20 cellular contexts compared by ENCODE assay signal in genomic region chr1:98500324-98500723, GRCh38.
"Had no signal": no experiment of that assay in that cellular context is flagged by ENCODE, and none has a peak within 500 bp of the region (broad histone marks: within the 10 kb centered on the region; RNA-seq: fewer than 3 reads in every experiment).

No MANE protein-coding gene starts in this region.

- H3K4me3 ChIP-seq: Peyer's patch, SJSA1, SK-N-MC had no signal

- H3K27me3 ChIP-seq: Peyer's patch, SJSA1 had no signal

- H3K36me3 ChIP-seq: Peyer's patch, SJSA1 had no signal

- H3K27ac ChIP-seq: Peyer's patch, SJSA1, SK-N-MC had no signal

- FAIRE-seq: HepG2 had no signal

- H3K9me3 ChIP-seq: Peyer's patch had no signal

- H3K4me1 ChIP-seq: Peyer's patch had no signal

- DNase-seq: IMR-90, Karpas-422, KG1, MM.1S, NCI-H1092 treated with DMSO at 0.1 percent for 48 hours, NCI-H1436, NCI-H187, NCI-H2029, NCI-H2081 treated with DMSO at 0.1 percent for 48 hours, NCI-H2171, NCI-H226, NCI-H446, NCI-H510A, NCI-H69, NCI-H774, Peyer's patch, SIG-M5 had no signal
